In the genomic region with DNA sequence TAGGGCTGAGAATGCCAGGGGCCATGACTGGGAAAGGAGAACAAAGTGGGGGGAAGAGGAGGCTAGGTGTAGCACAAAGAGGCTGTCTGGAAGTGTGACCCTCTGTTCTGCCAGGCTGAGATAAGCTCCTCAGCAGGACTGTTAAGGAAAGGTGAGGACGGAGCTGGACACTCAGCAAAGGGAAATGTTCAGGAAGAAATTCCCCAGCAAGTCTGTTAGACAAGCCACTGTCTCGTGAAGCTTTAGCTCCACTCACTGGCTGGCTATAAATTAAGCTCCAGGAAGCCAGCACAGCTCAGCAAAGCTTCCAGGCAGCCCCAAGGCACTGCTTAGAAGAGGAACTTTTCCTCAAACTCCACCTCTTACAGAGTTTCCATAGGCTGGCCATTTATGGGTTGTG, we compare ENCODE assay signal across 11 cellular contexts.
DNase-seq lines count a peak whose midpoint lies in the region; ATAC-seq and TF ChIP-seq lines count a peak whose summit lies in the region.
"Had no signal": no experiment of that assay in that cellular context is flagged by ENCODE, and none has a peak within 500 bp of the region (broad histone marks: within the 10 kb centered on the region; RNA-seq: fewer than 3 reads in every experiment).

No MANE protein-coding gene starts in this region.

- H3K36me3 ChIP-seq in hepatocyte (replicated peaks; ENCODE audit: insufficient read depth, low read depth) (no peaks in the 10 kb centered on the region), brain microvascular endothelial cell (replicated peaks) (no peaks in the 10 kb centered on the region)

- H3K4me3 ChIP-seq in hepatocyte, result no peak overlapping the region
- no peak overlapping the region for H3K4me3 ChIP-seq in brain microvascular endothelial cell (ENCODE audit: low read depth, low read length)

- peak overlapping the region; percentile 48 for H3K27ac ChIP-seq in hepatocyte
- no peak overlapping the region for H3K27ac ChIP-seq in brain microvascular endothelial cell

- peak overlapping the region; percentile 51 for H3K4me2 ChIP-seq in hepatocyte

- no peaks in the 10 kb centered on the region for H3K79me2 ChIP-seq in hepatocyte

- H3K9me2 ChIP-seq in hepatocyte (replicated peaks; ENCODE audit: insufficient read depth), result no peaks in the 10 kb centered on the region

- WGBS in hepatocyte (ENCODE audit: low lambda C conversion rate, missing lambda C conversion rate), result 3% methylated on average over 2 of the region's 2 CpGs

- no peak overlapping the region for H2AFZ ChIP-seq in hepatocyte

- H4K20me1 ChIP-seq in hepatocyte (ENCODE audit: insufficient read depth, poor library complexity, severe bottlenecking), result no peaks in the 10 kb centered on the region

- in situ Hi-C loops in brain microvascular endothelial cell (cut with HindIII; ENCODE audit: low pct_ligation_motif_present, low sequenced_read_pairs), result no loop called here

- H3K9me3 ChIP-seq in hepatocyte (ENCODE audit: low read depth), result no peaks in the 10 kb centered on the region

- intact Hi-C loops in Right ventricle myocardium inferior (cut with DNase I), result loop anchor here (1.0 kb wide), 1 partner anchor 360 kb away; no protein-coding TSS in a partner anchor
- intact Hi-C loops in Right ventricle myocardium superior (cut with DNase I), result loop anchor here (5.0 kb wide), 1 partner anchor 358 kb away; no protein-coding TSS in a partner anchor

- peak; percentile 55 for TF ChIP-seq CTCF in hepatocyte (IDR thresholded peaks at IDR 0.05; ENCODE audit: poor library complexity)
- no peak for TF ChIP-seq CTCF in brain microvascular endothelial cell (IDR thresholded peaks at IDR 0.05; ENCODE audit: low read depth, low read length, missing control alignments)

- peaks cover 4% of the 10 kb centered on the region for H3K4me1 ChIP-seq in hepatocyte (ENCODE audit: insufficient read depth)

- H3K27me3 ChIP-seq in hepatocyte (no peaks in the 10 kb centered on the region), brain microvascular endothelial cell (replicated peaks) (no peaks in the 10 kb centered on the region)

- DNase-seq in Right ventricle myocardium inferior (ENCODE audit: missing footprints) (no peak), Right ventricle myocardium superior (no peak), NCI-H69 (lab: John Stamatoyannopoulos, UW) (peak; percentile 59), hepatocyte (ENCODE audit: low spot score) (peak; percentile 72), superior temporal gyrus (ENCODE audit: extremely low spot score) (peak; percentile 65), brain microvascular endothelial cell (no peak), NCI-H1048 (lab: John Stamatoyannopoulos, UW) (no peak)
- DNase-seq in stimulated activated CD4-positive, alpha-beta T cell treated with anti-CD3 and anti-CD28 coated beads, Interleukin-15, amount 100 ng/mL, for 24 hours, result no peak
- DNase-seq: activated B cell treated with CpG ODN at 0.5 μM for 24 hours; activated T-cell treated with anti-CD3 and anti-CD28 coated beads, Interleukin-2, amount 50 U/mL, for 24 hours; SHP77 had no signal

- peak; percentile 26 for ATAC-seq in Right ventricle myocardium inferior
- no peak for ATAC-seq in Right ventricle myocardium superior (ENCODE audit: poor library complexity)

Comparison
In these comparisons a context has a peak if more than half of its experiments do, and no peak if none do; other contexts are left out.
1. DNase-seq: peak in NCI-H69 (single experiment), hepatocyte (single experiment) and superior temporal gyrus (single experiment); none in Right ventricle myocardium inferior (single experiment), Right ventricle myocardium superior (single experiment), brain microvascular endothelial cell (single experiment), NCI-H1048 (single experiment) and stimulated activated CD4-positive, alpha-beta T cell treated with anti-CD3 and anti-CD28 coated beads, Interleukin-15, amount 100 ng/mL, for 24 hours (single experiment).